Comparison of ENCODE assay signal across 1 cellular context in the genomic region with DNA sequence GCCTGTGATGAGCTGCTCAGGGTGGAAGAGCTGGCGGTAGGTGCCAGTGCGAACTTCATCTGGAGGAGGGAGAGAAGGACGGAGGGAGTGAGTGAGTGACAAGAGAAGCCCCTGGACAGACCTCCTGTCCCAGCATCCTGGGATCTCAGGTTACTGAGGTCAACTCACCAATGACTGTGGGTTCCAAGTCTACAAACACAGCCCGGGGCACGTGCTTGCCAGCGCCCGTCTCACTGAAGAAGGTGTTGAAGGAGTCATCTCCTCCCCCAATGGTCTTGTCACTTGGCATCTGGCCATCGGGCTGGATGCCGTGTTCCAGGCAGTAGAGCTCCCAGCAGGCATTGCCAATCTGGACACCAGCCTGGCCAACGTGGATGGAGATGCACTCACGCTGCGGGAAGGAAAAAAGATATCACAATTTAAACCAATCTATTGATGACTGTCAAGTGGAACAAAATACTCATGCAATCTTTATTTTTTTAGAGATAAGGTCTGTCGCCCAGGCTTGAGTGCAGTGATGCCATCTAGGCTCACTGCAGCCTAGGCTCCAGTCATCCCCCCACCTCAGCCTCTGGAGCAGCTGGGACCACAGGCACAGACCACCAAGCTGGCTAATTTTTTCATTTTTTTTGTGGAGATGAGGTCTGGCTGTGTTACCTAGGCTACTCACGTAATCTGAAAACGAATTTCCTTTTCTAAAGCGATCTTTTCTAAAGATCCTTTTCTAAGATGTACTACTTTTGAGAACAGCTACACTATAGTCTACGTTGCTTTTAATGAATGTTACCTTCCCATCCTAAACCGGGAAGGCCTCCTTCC.
TF ChIP-seq lines count a peak whose summit lies in the region.

No MANE protein-coding gene starts in this region.

TF ChIP-seq in H1, 55 proteins besides CTCF, POLR2A, EP300 and RAD21:
- TF ChIP-seq SRF (IDR thresholded peaks at IDR 0.05; ENCODE audit: low read depth, low read length) (no peak), RNF2 (IDR thresholded peaks at IDR 0.05; ENCODE audit: borderline replicate concordance, low read depth, low read length, missing control alignments, poor library complexity, severe bottlenecking) (no peak), POLR2AphosphoS5 (IDR thresholded peaks at IDR 0.05; ENCODE audit: low read depth, low read length) (peak; percentile 40), SP2 (IDR thresholded peaks at IDR 0.05; ENCODE audit: low read length) (no peak), NANOG (IDR thresholded peaks at IDR 0.05; ENCODE audit: insufficient read depth, low read depth, low read length, poor library complexity, severe bottlenecking) (no peak)
TF ChIP-seq in H1: peak in this region for 1.
